Comparison of ENCODE assay signal across 8 cellular contexts in genomic region chr12:95117178-95117599, GRCh38. TPM values are rescaled to one million over a fixed set of nuclear protein-coding genes. Genes with fewer than 3 reads are reported as not detected.
DNase-seq lines count a peak whose midpoint lies in the region; ATAC-seq and TF ChIP-seq lines count a peak whose summit lies in the region.

No MANE protein-coding gene starts in this region.

- no peaks in the 10 kb centered on the region for H3K27me3 Mint-ChIP-seq in activated CD4-positive, alpha-beta memory T cell treated with anti-CD3 and anti-CD28 coated beads for 36 hours
- no peaks in the 10 kb centered on the region for H3K27me3 Mint-ChIP-seq in endodermal cell (ENCODE audit: insufficient read depth)

- H3K4me1 ChIP-seq in BE2C (no peaks in the 10 kb centered on the region), endodermal cell (ENCODE audit: control insufficient read depth, insufficient read depth, low read length) (no peaks in the 10 kb centered on the region)

- POLR2A ChIA-PET in activated CD4-positive, alpha-beta memory T cell treated with anti-CD3 and anti-CD28 coated beads for 36 hours (lab: Charles Lee) = interaction anchor here (1.3 kb wide), 1 partner anchor 417 kb away, joined by 4 read pairs; no protein-coding TSS in a partner anchor

- H3K9me3 ChIP-seq in BE2C (no peaks in the 10 kb centered on the region), endodermal cell (ENCODE audit: control insufficient read depth, low read length) (no peaks in the 10 kb centered on the region)

- TF ChIP-seq CTCF in BE2C (IDR thresholded peaks at IDR 0.05; ENCODE audit: low read depth, low read length) = peak; percentile 68
- peak; percentile 86 for TF ChIP-seq CTCF in endodermal cell (conservative IDR thresholded peaks at IDR 0.05)

- H3K4me3 Mint-ChIP-seq in activated CD4-positive, alpha-beta memory T cell treated with anti-CD3 and anti-CD28 coated beads for 36 hours = no peak overlapping the region
- no peak overlapping the region for H3K4me3 Mint-ChIP-seq in endodermal cell
- H3K4me3 Mint-ChIP-seq in stimulated activated effector memory CD8-positive, alpha-beta T cell treated with anti-CD3 and anti-CD28 coated beads, Interleukin-12 subunit alpha, Interleukin-12 subunit beta, amount 100 ng/mL, for 72 hours = no peak overlapping the region

- intact Hi-C loops in activated CD4-positive, alpha-beta memory T cell treated with anti-CD3 and anti-CD28 coated beads for 36 hours (cut with micrococcal nuclease) = loop anchor here (1.0 to 5.0 kb wide), 4 partner anchors 100 to 417 kb away; partner anchors contain the start of genes FGD6, METAP2 and VEZT

- ATAC-seq in GM19023 (IDR thresholded peaks at IDR 0.05; ENCODE audit: unreplicated experiment) (peak; percentile 67), HG03521 (IDR thresholded peaks at IDR 0.05; ENCODE audit: unreplicated experiment) (peak; percentile 64)
- ATAC-seq in stimulated activated effector memory CD8-positive, alpha-beta T cell treated with anti-CD3 and anti-CD28 coated beads, Interleukin-12 subunit alpha, Interleukin-12 subunit beta, amount 100 ng/mL, for 72 hours = peak; percentile 80

- no peak overlapping the region for H3K9ac ChIP-seq in endodermal cell (ENCODE audit: extremely low read depth, low read length, poor library complexity, severe bottlenecking)

- H3K27me3 ChIP-seq in BE2C (no peaks in the 10 kb centered on the region), endodermal cell (ENCODE audit: control insufficient read depth, insufficient read depth, low read length, poor library complexity, severe bottlenecking) (no peaks in the 10 kb centered on the region)

- no peaks in the 10 kb centered on the region for H3K36me3 Mint-ChIP-seq in activated CD4-positive, alpha-beta memory T cell treated with anti-CD3 and anti-CD28 coated beads for 36 hours
- H3K36me3 Mint-ChIP-seq in endodermal cell (ENCODE audit: low read depth) = peaks cover 53% of the 10 kb centered on the region
- no peaks in the 10 kb centered on the region for H3K36me3 Mint-ChIP-seq in stimulated activated effector memory CD8-positive, alpha-beta T cell treated with anti-CD3 and anti-CD28 coated beads, Interleukin-12 subunit alpha, Interleukin-12 subunit beta, amount 100 ng/mL, for 72 hours

- H3K4me3 ChIP-seq in BE2C (ENCODE audit: low read depth, low read length) (no peak overlapping the region), endodermal cell (ENCODE audit: low read length) (no peak overlapping the region)

- WGBS in endodermal cell (ENCODE audit: insufficient coverage in 1 of 2, insufficient read length in 1 of 2), 2 experiments = 58 to 80% methylated on average over 2 of the region's 2 CpGs

- H3K27ac ChIP-seq in endodermal cell (ENCODE audit: low read depth, low read length) = no peak overlapping the region

- no peak overlapping the region for H3K27ac Mint-ChIP-seq in activated CD4-positive, alpha-beta memory T cell treated with anti-CD3 and anti-CD28 coated beads for 36 hours
- peak overlapping the region; percentile 31 for H3K27ac Mint-ChIP-seq in endodermal cell
- no peak overlapping the region for H3K27ac Mint-ChIP-seq in stimulated activated effector memory CD8-positive, alpha-beta T cell treated with anti-CD3 and anti-CD28 coated beads, Interleukin-12 subunit alpha, Interleukin-12 subunit beta, amount 100 ng/mL, for 72 hours

- CTCF ChIA-PET in activated CD4-positive, alpha-beta memory T cell treated with anti-CD3 and anti-CD28 coated beads for 36 hours (lab: Charles Lee) = interaction anchor here (0.6 to 5.2 kb wide), 22 partner anchors 9 to 881 kb away, joined by 3 to 81 read pairs (median 4); partner anchors contain the start of genes FGD6, METAP2, NR2C1 and VEZT

- H3K9me3 Mint-ChIP-seq in activated CD4-positive, alpha-beta memory T cell treated with anti-CD3 and anti-CD28 coated beads for 36 hours = no peaks in the 10 kb centered on the region
- no peaks in the 10 kb centered on the region for H3K9me3 Mint-ChIP-seq in endodermal cell
- H3K9me3 Mint-ChIP-seq in stimulated activated effector memory CD8-positive, alpha-beta T cell treated with anti-CD3 and anti-CD28 coated beads, Interleukin-12 subunit alpha, Interleukin-12 subunit beta, amount 100 ng/mL, for 72 hours = no peaks in the 10 kb centered on the region

- no peaks in the 10 kb centered on the region; the same call in 1 of the 2 replicates for H3K36me3 ChIP-seq in BE2C
- H3K36me3 ChIP-seq in endodermal cell (ENCODE audit: control insufficient read depth, insufficient read depth, low read length) = peaks cover 65% of the 10 kb centered on the region

- peak; percentile 72 for DNase-seq in BE2C
- peak; percentile 44 for DNase-seq in NCI-H748 treated with DMSO at 0.1 percent for 48 hours (lab: John Stamatoyannopoulos, UW)
- DNase-seq in activated CD4-positive, alpha-beta memory T cell treated with anti-CD3 and anti-CD28 coated beads for 36 hours = peak; percentile 53
- peak; percentile 80 for DNase-seq in endodermal cell
- DNase-seq in middle frontal gyrus (ENCODE audit: extremely low spot score, low spot score) = peak; percentile 66
- DNase-seq in stimulated activated effector memory CD8-positive, alpha-beta T cell treated with anti-CD3 and anti-CD28 coated beads, Interleukin-12 subunit alpha, Interleukin-12 subunit beta, amount 100 ng/mL, for 72 hours (ENCODE audit: low spot score in 2 of 2) = peak; percentile 38 to 63

- peaks cover 5% of the 10 kb centered on the region for H3K4me1 Mint-ChIP-seq in activated CD4-positive, alpha-beta memory T cell treated with anti-CD3 and anti-CD28 coated beads for 36 hours (ENCODE audit: low read depth)
- peaks cover 5% of the 10 kb centered on the region for H3K4me1 Mint-ChIP-seq in endodermal cell
- H3K4me1 Mint-ChIP-seq in stimulated activated effector memory CD8-positive, alpha-beta T cell treated with anti-CD3 and anti-CD28 coated beads, Interleukin-12 subunit alpha, Interleukin-12 subunit beta, amount 100 ng/mL, for 72 hours = peaks cover 12% of the 10 kb centered on the region

RNA-seq across cellular contexts. Expression of gene NR2C1, which starts 43.8 kb away (rescaled TPM):
- 12.8 TPM for polyA plus RNA-seq in BE2C (2012; ENCODE audit: insufficient read depth, insufficient read length, low read depth)
- 10 to 100 TPM; 25.5 to 27.1 TPM for total RNA-seq in activated CD4-positive, alpha-beta memory T cell treated with anti-CD3 and anti-CD28 coated beads for 36 hours
- 10 to 100 TPM; 66.9 to 82.0 TPM for total RNA-seq in endodermal cell
- 68.3 TPM for polyA plus RNA-seq in endodermal cell (2013, experiment 1 of 2)
- polyA plus RNA-seq in endodermal cell (2013, experiment 2 of 2) = 53.0 TPM
